7 cellular contexts compared by ENCODE assay signal in genomic region chr5:95858023-95858461, GRCh38. TPM values are rescaled to one million over a fixed set of nuclear protein-coding genes. Genes with fewer than 3 reads are reported as not detected.
A peak's percentile ranks its signal among the peaks of the same experiment; 100 is the strongest.
DNase-seq lines count a peak whose midpoint lies in the region; ATAC-seq and TF ChIP-seq lines count a peak whose summit lies in the region.

No MANE protein-coding gene starts in this region.

- 78 to 81% methylated on average over 8 of the region's 8 CpGs for WGBS in body of pancreas, 2 donors

- TF ChIP-seq CTCF in body of pancreas (IDR thresholded peaks at IDR 0.05) = no peak

- intact Hi-C loops in body of pancreas (cut with DNase I) = loop anchor here (10.0 kb wide), 1 partner anchor 477 kb away; no protein-coding TSS in a partner anchor

- no peaks in the 10 kb centered on the region for H3K27me3 ChIP-seq in body of pancreas
- H3K27me3 ChIP-seq in layer of hippocampus (ENCODE audit: control insufficient read depth, insufficient read depth, low read length) = no peaks in the 10 kb centered on the region
- H3K27me3 ChIP-seq in subcutaneous abdominal adipose tissue (ENCODE audit: control insufficient read depth in 5 of 5, insufficient read depth in 4 of 5, low read length in 5 of 5) = peaks cover 0 to 5% (median 0%) of the 10 kb centered on the region in 5 donors

- ATAC-seq in body of pancreas (peak; percentile 7), HG02588 (IDR thresholded peaks at IDR 0.05; ENCODE audit: unreplicated experiment) (no peak)

- peak overlapping the region in 4 of 5 donors; percentile 64 to 75 (median 67) for H3K9ac ChIP-seq in subcutaneous abdominal adipose tissue (ENCODE audit: low read length in 5 of 5)

- H3K4me3 ChIP-seq in body of pancreas = no peak overlapping the region
- peak overlapping the region in 2 of 5 donors; percentile 27 to 32 for H3K4me3 ChIP-seq in subcutaneous abdominal adipose tissue (ENCODE audit: low read depth in 1 of 5, low read length in 5 of 5)

- DNase-seq in HT1080 (ENCODE audit: low read depth) = peak; percentile 61
- DNase-seq in body of pancreas = peak in 2 of 4 donors; percentile 34 to 49
- no peak for DNase-seq in GDM1 (lab: John Stamatoyannopoulos, UW)
- no peak for DNase-seq in NCI-H524 (lab: John Stamatoyannopoulos, UW)

- H3K36me3 ChIP-seq in body of pancreas (replicated peaks in 1 of 2; ENCODE audit: insufficient read depth in 1 of 2, low read depth in 2 of 2) (no peaks in the 10 kb centered on the region), subcutaneous abdominal adipose tissue (ENCODE audit: control insufficient read depth in 5 of 5, insufficient read depth in 5 of 5, low read length in 5 of 5) (no peaks in the 10 kb centered on the region)

- H3K27ac ChIP-seq in body of pancreas = peak overlapping the region; percentile 72 to 89 (median 79)
- H3K27ac ChIP-seq in layer of hippocampus (ENCODE audit: low read depth, low read length) = peak overlapping the region; percentile 92
- H3K27ac ChIP-seq in subcutaneous abdominal adipose tissue (ENCODE audit: low read depth, low read length) = peak overlapping the region; percentile 96

- TF ChIP-seq POLR2A in body of pancreas (IDR thresholded peaks at IDR 0.05) = no peak

- H3K9me3 ChIP-seq in body of pancreas (no peaks in the 10 kb centered on the region), subcutaneous abdominal adipose tissue (ENCODE audit: control insufficient read depth in 5 of 5, low read length in 5 of 5) (no peaks in the 10 kb centered on the region)

- H3K4me1 ChIP-seq in body of pancreas (peaks cover 57% of the 10 kb centered on the region), subcutaneous abdominal adipose tissue (ENCODE audit: control insufficient read depth in 5 of 5, insufficient read depth in 5 of 5, low read length in 5 of 5) (peaks cover 32 to 65% (median 47%) of the 10 kb centered on the region in 5 donors)

RNA-seq across cellular contexts. Expression of gene GLRX, which starts 35.5 kb away (rescaled TPM):
- total RNA-seq in HT1080 (2014; rRNA removed; shearing (Covaris generic)) = 37.5 and 46.3 TPM in 2 replicates
- 69.2 and 92.5 TPM in 2 replicates for polyA plus RNA-seq in HT1080 (2015; cell fraction: cytosol; rRNA removed)
- 34.1 and 45.8 TPM in 2 replicates for polyA plus RNA-seq in HT1080 (2015; cell fraction: nucleus; rRNA removed)
- 10 to 100 TPM in 1 of 2 donors, 1 to 10 TPM in 1; 8.6 to 17.6 TPM for total RNA-seq in body of pancreas
